8 cellular contexts compared by ENCODE assay signal in the genomic region with DNA sequence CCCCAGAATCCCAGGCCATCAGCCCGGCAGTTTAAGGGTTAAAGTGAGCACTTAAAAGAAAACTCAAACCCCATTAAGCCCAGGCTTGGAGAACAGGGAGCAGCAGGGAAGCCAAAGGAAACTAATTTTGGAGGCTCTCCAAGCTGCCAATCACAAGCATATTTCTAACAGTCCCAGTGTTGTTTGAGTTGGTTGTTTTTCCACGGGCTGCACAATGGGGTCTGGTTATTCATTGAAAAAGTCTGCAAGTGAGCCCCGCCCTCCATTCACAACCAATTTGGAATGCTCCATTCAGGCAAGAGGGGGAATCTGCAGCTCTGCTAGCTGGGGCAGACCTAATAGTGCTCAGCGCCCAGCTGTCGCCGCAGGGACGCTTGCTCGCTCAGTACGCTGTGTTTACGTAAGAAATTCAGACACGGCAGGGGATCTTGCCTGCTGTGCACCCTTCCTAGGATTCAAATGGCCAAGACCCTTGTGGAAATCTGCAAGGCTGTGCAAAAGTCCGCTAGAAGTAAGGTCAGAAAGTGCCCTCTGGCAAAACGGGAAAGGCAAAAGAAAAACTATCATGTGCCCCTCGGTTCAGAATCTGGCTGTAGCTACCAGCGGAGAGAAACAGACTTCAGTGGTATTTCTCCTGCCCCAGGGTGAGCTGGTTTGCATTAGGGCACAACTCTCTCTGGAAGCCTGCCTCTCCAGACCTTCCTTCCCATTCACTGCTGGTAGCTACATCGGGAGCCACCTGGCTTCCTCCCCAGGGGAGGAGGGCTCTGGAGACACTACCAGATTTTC. TPM values are rescaled to one million over a fixed set of nuclear protein-coding genes. Genes with fewer than 3 reads are reported as not detected.
DNase-seq lines count a peak whose midpoint lies in the region; ATAC-seq and TF ChIP-seq lines count a peak whose summit lies in the region.

No MANE protein-coding gene starts in this region.

- H3K27me3 Mint-ChIP-seq in activated B cell treated with CpG ODN at 0.5 μM for 24 hours (peaks cover 25% of the 10 kb centered on the region), neural progenitor cell (ENCODE audit: insufficient read depth, low read depth) (peaks cover 2% of the 10 kb centered on the region)

- POLR2A ChIA-PET in activated B cell treated with CpG ODN at 0.5 μM for 24 hours (lab: Charles Lee) = interaction anchor here (0.5 kb wide), 1 partner anchor 472 kb away, joined by 3 read pairs; a partner anchor contains a TSS

- intact Hi-C loops in activated B cell treated with CpG ODN at 0.5 μM for 24 hours (cut with micrococcal nuclease) = no loop called here

- peak overlapping the region; percentile 83 for H3K27ac ChIP-seq in neural progenitor cell
- no peak overlapping the region for H3K27ac ChIP-seq in effector memory CD4-positive, alpha-beta T cell (ENCODE audit: insufficient read depth, low read length, poor library complexity, severe bottlenecking)

- H3K4me3 Mint-ChIP-seq in activated B cell treated with CpG ODN at 0.5 μM for 24 hours (no peak overlapping the region), neural progenitor cell (peak overlapping the region; percentile 91)

- peaks cover 86% of the 10 kb centered on the region for H3K27me3 ChIP-seq in neural progenitor cell
- H3K27me3 ChIP-seq in effector memory CD4-positive, alpha-beta T cell (replicated peaks; ENCODE audit: control insufficient read depth, insufficient read depth, low read length, poor library complexity, severe bottlenecking) = peaks cover 24% of the 10 kb centered on the region

- H3K4me3 ChIP-seq in neural progenitor cell = peak overlapping the region; percentile 55
- no peak overlapping the region for H3K4me3 ChIP-seq in effector memory CD4-positive, alpha-beta T cell (ENCODE audit: insufficient read depth, low read depth, low read length, poor library complexity, severe bottlenecking)

- H3K79me2 ChIP-seq in neural progenitor cell (ENCODE audit: low read depth) = no peaks in the 10 kb centered on the region

- peak overlapping the region; percentile 94 for H3K4me2 ChIP-seq in neural progenitor cell

- H3K9ac ChIP-seq in neural progenitor cell = no peak overlapping the region

- CTCF ChIA-PET in activated B cell treated with CpG ODN at 0.5 μM for 24 hours (lab: Charles Lee) = interaction anchor here (0.7 to 1.2 kb wide), 2 partner anchors 14 to 519 kb away, joined by 3 to 4 read pairs; no protein-coding TSS in a partner anchor

- peak overlapping the region; percentile 23 for H2AFZ ChIP-seq in neural progenitor cell (replicated peaks)

- ATAC-seq in activated B cell treated with CpG ODN at 0.5 μM for 24 hours (ENCODE audit: low read depth) (peak; percentile 28), GM21528 (IDR thresholded peaks at IDR 0.05; ENCODE audit: low FRiP score, unreplicated experiment) (no peak)

- H3F3A ChIP-seq in neural progenitor cell (ENCODE audit: low read depth) = peaks cover 38% of the 10 kb centered on the region

- H3K27ac Mint-ChIP-seq in activated B cell treated with CpG ODN at 0.5 μM for 24 hours = no peak overlapping the region
- peak overlapping the region; percentile 97 for H3K27ac Mint-ChIP-seq in neural progenitor cell

- H3K4me1 Mint-ChIP-seq in activated B cell treated with CpG ODN at 0.5 μM for 24 hours (peaks cover 4% of the 10 kb centered on the region), neural progenitor cell (peaks cover 63% of the 10 kb centered on the region)

- H3K9me3 ChIP-seq in neural progenitor cell (ENCODE audit: low read depth) = no peaks in the 10 kb centered on the region
- H3K9me3 ChIP-seq in effector memory CD4-positive, alpha-beta T cell (ENCODE audit: control insufficient read depth, low read length) = no peaks in the 10 kb centered on the region

- TF ChIP-seq CTCF in activated B cell treated with CpG ODN at 0.5 μM for 24 hours (IDR thresholded peaks at IDR 0.05) (no peak), neural progenitor cell (IDR thresholded peaks at IDR 0.05) (no peak)

- no peaks in the 10 kb centered on the region for H4K20me1 ChIP-seq in neural progenitor cell (ENCODE audit: low read depth)

- H3K9me3 Mint-ChIP-seq in activated B cell treated with CpG ODN at 0.5 μM for 24 hours = no peaks in the 10 kb centered on the region
- H3K9me3 Mint-ChIP-seq in neural progenitor cell = no peaks in the 10 kb centered on the region

- DNase-seq in DMS153 treated with DMSO at 0.1 percent for 48 hours (lab: John Stamatoyannopoulos, UW; ENCODE audit: unreplicated experiment) = peak; percentile 95
- peak; percentile 90 for DNase-seq in NCI-H1436 (lab: John Stamatoyannopoulos, UW)
- DNase-seq in activated B cell treated with CpG ODN at 0.5 μM for 24 hours = no peak
- peak; percentile 98 for DNase-seq in globus pallidus (ENCODE audit: low spot score)
- peak; percentile 95 for DNase-seq in neural progenitor cell (ENCODE audit: low spot score)
- DNase-seq in effector memory CD4-positive, alpha-beta T cell = no peak
- DNase-seq in activated T-cell treated with anti-CD3 and anti-CD28 coated beads, Interleukin-2, amount 50 U/mL, for 1 hour = no peak

- peaks cover 70% of the 10 kb centered on the region for H3K4me1 ChIP-seq in neural progenitor cell
- H3K4me1 ChIP-seq in effector memory CD4-positive, alpha-beta T cell (ENCODE audit: control insufficient read depth, insufficient read depth, low read length, poor library complexity, severe bottlenecking) = no peaks in the 10 kb centered on the region

- H3K36me3 ChIP-seq in neural progenitor cell = no peaks in the 10 kb centered on the region
- H3K36me3 ChIP-seq in effector memory CD4-positive, alpha-beta T cell (ENCODE audit: control insufficient read depth, insufficient read depth, low read length) = no peaks in the 10 kb centered on the region

- H3K36me3 Mint-ChIP-seq in activated B cell treated with CpG ODN at 0.5 μM for 24 hours (ENCODE audit: low read depth) (no peaks in the 10 kb centered on the region), neural progenitor cell (peaks cover 32% of the 10 kb centered on the region)

RNA-seq across cellular contexts. Expression of a gene that starts 11.0 kb away (rescaled TPM):
- total RNA-seq in activated B cell treated with CpG ODN at 0.5 μM for 24 hours (0.49 and 0.89 TPM in 2 replicates), neural progenitor cell (ENCODE audit: low replicate concordance) (12.5 and 16.3 TPM in 2 replicates)

Comparison
In these comparisons a context has a peak if more than half of its experiments do, and no peak if none do; other contexts are left out.
1. DNase-seq: peak in DMS153 treated with DMSO at 0.1 percent for 48 hours (single experiment), NCI-H1436 (single experiment), globus pallidus (single experiment) and neural progenitor cell (single experiment); none in activated B cell treated with CpG ODN at 0.5 μM for 24 hours (single experiment), effector memory CD4-positive, alpha-beta T cell (0 of 3) and activated T-cell treated with anti-CD3 and anti-CD28 coated beads, Interleukin-2, amount 50 U/mL, for 1 hour (single experiment).